9 cellular contexts compared by ENCODE assay signal in the genomic region with DNA sequence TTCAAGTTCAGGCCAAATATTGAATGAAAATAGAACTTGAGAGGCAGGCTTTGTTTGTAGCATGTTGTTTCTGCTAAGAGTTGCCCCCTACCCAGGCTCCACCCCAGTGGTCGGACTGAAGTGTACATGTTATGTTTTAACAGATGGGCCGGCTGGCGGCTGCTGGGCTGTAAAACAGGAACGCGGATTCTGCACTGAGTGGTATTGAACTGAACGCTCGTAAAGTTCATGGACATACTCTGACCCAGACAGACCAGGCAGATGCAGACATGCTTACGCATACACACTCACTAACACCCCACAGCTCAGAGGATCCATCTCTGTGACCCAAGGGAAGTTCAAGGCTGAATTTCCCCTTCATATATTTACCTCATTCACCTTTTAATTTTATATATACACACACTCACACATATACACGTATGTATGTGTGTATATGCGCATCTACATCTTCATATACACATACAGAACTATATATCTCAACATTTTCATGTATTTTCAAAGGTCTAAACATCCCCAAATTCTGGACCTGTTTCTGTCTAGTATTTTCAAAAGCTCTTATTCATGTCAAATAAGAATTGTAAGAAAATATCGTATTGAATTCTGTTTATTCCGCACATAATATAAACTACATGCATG. TPM values are rescaled to one million over a fixed set of nuclear protein-coding genes. Genes with fewer than 3 reads are reported as not detected.
DNase-seq lines count a peak whose midpoint lies in the region; FAIRE-seq and TF ChIP-seq lines count a peak whose summit lies in the region.
"Had no signal": no experiment of that assay in that cellular context is flagged by ENCODE, and none has a peak within 500 bp of the region (broad histone marks: within the 10 kb centered on the region; RNA-seq: fewer than 3 reads in every experiment).

No MANE protein-coding gene starts in this region.

- no peak overlapping the region for H3K27ac ChIP-seq in muscle layer of colon (ENCODE audit: low read depth, low read length)
- H3K27ac ChIP-seq in kidney (ENCODE audit: low read depth in 2 of 2, low read length in 2 of 2): no peak overlapping the region

- no peaks in the 10 kb centered on the region for H3K9me3 ChIP-seq in muscle layer of colon (ENCODE audit: low read length)
- no peaks in the 10 kb centered on the region for H3K9me3 ChIP-seq in kidney (ENCODE audit: control insufficient read depth in 1 of 2, low read length in 2 of 2)

- no peaks in the 10 kb centered on the region for H3K36me3 ChIP-seq in muscle layer of colon (ENCODE audit: insufficient read depth, low read length)
- no peaks in the 10 kb centered on the region for H3K36me3 ChIP-seq in kidney (ENCODE audit: control insufficient read depth in 1 of 2, insufficient read depth in 2 of 2, low read length in 2 of 2)

- peaks cover 0 to 8% of the 10 kb centered on the region in 2 donors for H3K27me3 ChIP-seq in muscle layer of colon (ENCODE audit: control insufficient read depth in 1 of 2, insufficient read depth in 2 of 2, low read length in 2 of 2)

- DNase-seq in DMS53 (lab: John Stamatoyannopoulos, UW) (peak; percentile 21), DMS53 treated with DMSO at 0.1 percent for 48 hours (lab: John Stamatoyannopoulos, UW; ENCODE audit: unreplicated experiment) (no peak), NCI-H526 (lab: John Stamatoyannopoulos, UW) (peak; percentile 31 to 64), brain pericyte (ENCODE audit: low read depth, low spot score) (peak; percentile 62), kidney (no peak), hippocampal formation (lab: John Stamatoyannopoulos, UW) (no peak), foreskin melanocyte (no peak)

- no peak for FAIRE-seq in kidney (lab: Jason Lieb, UNC)
- FAIRE-seq: A204.1 had no signal

- intact Hi-C loops in kidney (cut with DNase I): no loop called here

- H3K4me1 ChIP-seq in muscle layer of colon (ENCODE audit: insufficient read depth, low read length): no peaks in the 10 kb centered on the region
- no peaks in the 10 kb centered on the region for H3K4me1 ChIP-seq in kidney (ENCODE audit: control insufficient read depth in 1 of 2, insufficient read depth in 1 of 2, low read depth in 1 of 2, low read length in 2 of 2)

- H3K9ac ChIP-seq in muscle layer of colon (ENCODE audit: low read length): no peak overlapping the region
- no peak overlapping the region for H3K9ac ChIP-seq in kidney (ENCODE audit: low read length in 2 of 2)

- TF ChIP-seq CTCF in kidney (IDR thresholded peaks at IDR 0.05; ENCODE audit: borderline replicate concordance, extremely low read depth, insufficient read depth): no peak

- H3K4me3 ChIP-seq in muscle layer of colon (ENCODE audit: low read depth in 1 of 2, low read length in 2 of 2): peak overlapping the region; percentile 65 to 75
- peak overlapping the region in 1 of 2 donors; percentile 80 for H3K4me3 ChIP-seq in kidney (ENCODE audit: low read length in 2 of 2)

RNA-seq across cellular contexts. Expression of gene MARCHF3, which starts 1.4 kb away (rescaled TPM):
- 8.0 TPM for total RNA-seq in kidney
- polyA plus RNA-seq in kidney (ENCODE audit: insufficient read depth, low read depth, low replicate concordance): 1.5 TPM

RNA-seq across cellular contexts. Expression of gene C5orf63, which starts 44.4 kb away (rescaled TPM):
- total RNA-seq in kidney: 8.5 TPM
- 5.8 TPM for polyA plus RNA-seq in kidney (ENCODE audit: insufficient read depth, low read depth, low replicate concordance)

Comparison
In these comparisons a context has a peak if more than half of its experiments do, and no peak if none do; other contexts are left out.
1. DNase-seq: peak in DMS53 (single experiment), NCI-H526 (2 of 2) and brain pericyte (single experiment); none in DMS53 treated with DMSO at 0.1 percent for 48 hours (single experiment), kidney (single experiment), hippocampal formation (0 of 2) and foreskin melanocyte (single experiment).